8 cellular contexts compared by ENCODE assay signal in the genomic region with DNA sequence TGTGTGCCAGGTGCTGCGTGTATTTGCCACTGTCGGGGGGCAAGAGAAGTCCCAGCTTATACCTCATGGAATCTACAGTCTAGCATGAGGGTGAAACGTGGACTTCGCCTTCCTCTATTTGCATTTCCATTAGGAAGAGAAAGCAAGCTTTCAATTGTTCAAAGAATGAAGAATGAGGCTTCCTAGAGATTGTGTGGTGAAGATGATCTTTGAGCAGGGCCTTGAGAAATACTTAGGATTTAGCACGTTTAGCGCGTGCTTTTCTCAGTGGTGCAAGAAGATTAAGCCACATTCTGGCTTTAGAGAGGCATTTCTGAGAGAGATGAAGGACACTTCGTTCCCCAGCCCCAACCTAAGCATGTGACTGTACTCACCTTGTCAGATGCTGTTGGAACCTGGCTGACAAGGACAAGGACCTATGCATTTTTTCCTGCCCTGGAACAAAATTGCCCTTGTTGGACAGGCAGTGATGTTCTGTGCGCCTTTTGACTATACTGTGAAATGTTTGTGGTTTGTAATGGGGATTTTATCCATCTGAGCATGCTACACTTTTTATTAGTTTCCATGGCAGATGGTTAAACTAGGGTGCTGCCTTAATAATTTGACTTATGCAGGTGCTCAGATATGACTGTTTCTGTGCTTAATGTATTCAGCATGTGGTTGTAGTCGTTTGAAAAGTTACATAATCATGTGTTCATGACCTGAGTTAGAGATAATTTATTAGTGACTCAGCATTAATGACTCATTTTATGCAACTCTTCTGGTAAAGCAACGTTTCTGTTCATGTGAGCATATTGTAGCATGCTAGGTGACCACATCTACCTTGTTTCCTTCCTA. TPM values are rescaled to one million over a fixed set of nuclear protein-coding genes. Genes with fewer than 3 reads are reported as not detected.
A peak's percentile ranks its signal among the peaks of the same experiment; 100 is the strongest.
DNase-seq lines count a peak whose midpoint lies in the region; ATAC-seq, FAIRE-seq and TF ChIP-seq lines count a peak whose summit lies in the region.

No MANE protein-coding gene starts in this region.

- H3K36me3 ChIP-seq in GM12878 (ENCODE audit: control insufficient read depth in 2 of 2, insufficient read depth in 2 of 2, low read length in 1 of 2) = no peaks in the 10 kb centered on the region
- no peaks in the 10 kb centered on the region for H3K36me3 ChIP-seq in ovary

- FAIRE-seq in GM12878 (lab: Jason Lieb, UNC) = peak; percentile 62

- no peaks in the 10 kb centered on the region for H4K20me1 ChIP-seq in GM12878 (ENCODE audit: control insufficient read depth, insufficient read depth)

- TF ChIP-seq RAD21 in GM12878 (IDR thresholded peaks at IDR 0.05; ENCODE audit: insufficient read depth, low read depth, low read length) = no peak

- no TSS peak for BruUV-seq in GM12878 (replicated peaks; lab: Mats Ljungman, UMichigan)

- H3K4me1 ChIP-seq in GM12878 (ENCODE audit: control insufficient read depth, insufficient read depth, low read length) (peaks cover 31% of the 10 kb centered on the region), ovary (ENCODE audit: insufficient read depth) (no peaks in the 10 kb centered on the region)

- peak; percentile 62 for ATAC-seq in HG03439 (IDR thresholded peaks at IDR 0.05; ENCODE audit: unreplicated experiment)
- ATAC-seq in GM12878 = peak; percentile 87

- POLR2A ChIA-PET in GM12878 (lab: Charles Lee) = interaction anchor here (1.2 to 1.5 kb wide), 2 partner anchors 32 to 78 kb away, joined by 4 read pairs; no protein-coding TSS in a partner anchor

- intact Hi-C loops in GM12878 (cut with micrococcal nuclease; ENCODE audit: unreplicated experiment) (loop anchor here (2.0 kb wide), 1 partner anchor 154 kb away; no protein-coding TSS in a partner anchor), ovary (cut with DNase I) (no loop called here)

- TF ChIP-seq CTCF in GM20000 (IDR thresholded peaks at IDR 0.05; ENCODE audit: extremely low read depth, missing control alignments) (no peak), GM12878 (IDR thresholded peaks at IDR 0.05 in 2 of 3, conservative IDR thresholded peaks at IDR 0.05 in 1 of 3; ENCODE audit: control insufficient read depth in 2 of 3, extremely low read depth in 1 of 3, insufficient read depth in 1 of 3, low read depth in 3 of 3, low read length in 3 of 3) (no peak), ovary (IDR thresholded peaks at IDR 0.05) (no peak)

- in situ Hi-C loops in GM12878 (cut with MboI) = no loop called here

- H3K9me3 ChIP-seq in GM12878 (replicated peaks; ENCODE audit: control insufficient read depth, insufficient read depth, low read length) (no peaks in the 10 kb centered on the region), ovary (no peaks in the 10 kb centered on the region)

- H2AFZ ChIP-seq in GM12878 (ENCODE audit: control insufficient read depth, low read depth, low read length) = no peak overlapping the region

- H3K9ac ChIP-seq in GM12878 (ENCODE audit: control insufficient read depth, insufficient read depth, low read length) = no peak overlapping the region

- RAD21 ChIA-PET in GM12878 (lab: Charles Lee; ENCODE audit: unreplicated experiment) = interaction anchor here (0.8 to 3.0 kb wide), 3 partner anchors 35 to 90 kb away, joined by 3 to 17 read pairs (median 3); no protein-coding TSS in a partner anchor

- H3K27me3 ChIP-seq in GM12878 (replicated peaks in 1 of 2; ENCODE audit: control insufficient read depth in 2 of 2, insufficient read depth in 2 of 2, low read length in 1 of 2) (no peaks in the 10 kb centered on the region), ovary (no peaks in the 10 kb centered on the region)

- H3K4me3 ChIP-seq in GM12878 = no peak overlapping the region; the same call in 1 of the 2 replicates
- H3K4me3 ChIP-seq in ovary = no peak overlapping the region

- WGBS in GM12878 (ENCODE audit: insufficient coverage, insufficient replicate concordance, low lambda C conversion rate, missing lambda C conversion rate) = 55% methylated on average over 11 of the region's 11 CpGs
- 72 to 74% (median 74%) methylated on average over 11 of the region's 11 CpGs for WGBS in ovary, 3 donors

- peak overlapping the region; percentile 43 for H3K4me2 ChIP-seq in GM12878 (ENCODE audit: control insufficient read depth, insufficient read depth)

- SMC1A ChIA-PET in GM12878 (lab: Charles Lee; ENCODE audit: uncharacterized antibody, unreplicated experiment) = interaction anchor here (0.5 to 2.5 kb wide), 12 partner anchors 11 to 116 kb away, joined by 3 to 7 read pairs (median 3); no protein-coding TSS in a partner anchor

- TF ChIP-seq EP300 in GM12878 (IDR thresholded peaks at IDR 0.05; ENCODE audit: borderline replicate concordance in 1 of 2, control insufficient read depth in 1 of 2, low read depth in 2 of 2, low read length in 2 of 2) (peak in 1 of 2 experiments; percentile 43; a peak in 2 of 4 replicates), ovary (IDR thresholded peaks at IDR 0.05) (no peak)

- H3K79me2 ChIP-seq in GM12878 (ENCODE audit: control insufficient read depth, insufficient read depth, low read length) = peaks cover 21% of the 10 kb centered on the region

- H3K27ac ChIP-seq in GM12878 (ENCODE audit: control insufficient read depth, insufficient read depth) (peak overlapping the region; percentile 2), ovary (no peak overlapping the region)

- DNase-seq in EH (ENCODE audit: low read depth) (peak; percentile 72), GM20000 (ENCODE audit: low spot score) (peak; percentile 43), GM12878 (ENCODE audit: low read depth, low spot score) (peak; percentile 45), putamen (ENCODE audit: low spot score) (peak; percentile 64), cerebellum (ENCODE audit: low spot score) (no peak), ovary (no peak)
- no peak for DNase-seq in stimulated activated CD4-positive, alpha-beta T cell treated with anti-CD3 and anti-CD28 coated beads, Interleukin-2, amount 100 ng/mL, for 24 hours

- TF ChIP-seq POLR2A in GM12878 (IDR thresholded peaks at IDR 0.05; ENCODE audit: low read depth, low read length) (no peak), ovary (IDR thresholded peaks at IDR 0.05) (no peak)

- CTCF ChIA-PET in GM12878 (lab: Yijun Ruan, JAX) = interaction anchor here (1.0 to 1.6 kb wide), 2 partner anchors 11 to 102 kb away, joined by 4 read pairs; no protein-coding TSS in a partner anchor

TF ChIP-seq in GM12878, 131 proteins besides CTCF, POLR2A, EP300 and RAD21 (continues in another document):
- TF ChIP-seq RELA (IDR thresholded peaks at IDR 0.05; ENCODE audit: borderline replicate concordance, partially characterized antibody) (no peak), SREBF1 (IDR thresholded peaks at IDR 0.05; ENCODE audit: low read length) (no peak)
- TF ChIP-seq, protein P1, sequence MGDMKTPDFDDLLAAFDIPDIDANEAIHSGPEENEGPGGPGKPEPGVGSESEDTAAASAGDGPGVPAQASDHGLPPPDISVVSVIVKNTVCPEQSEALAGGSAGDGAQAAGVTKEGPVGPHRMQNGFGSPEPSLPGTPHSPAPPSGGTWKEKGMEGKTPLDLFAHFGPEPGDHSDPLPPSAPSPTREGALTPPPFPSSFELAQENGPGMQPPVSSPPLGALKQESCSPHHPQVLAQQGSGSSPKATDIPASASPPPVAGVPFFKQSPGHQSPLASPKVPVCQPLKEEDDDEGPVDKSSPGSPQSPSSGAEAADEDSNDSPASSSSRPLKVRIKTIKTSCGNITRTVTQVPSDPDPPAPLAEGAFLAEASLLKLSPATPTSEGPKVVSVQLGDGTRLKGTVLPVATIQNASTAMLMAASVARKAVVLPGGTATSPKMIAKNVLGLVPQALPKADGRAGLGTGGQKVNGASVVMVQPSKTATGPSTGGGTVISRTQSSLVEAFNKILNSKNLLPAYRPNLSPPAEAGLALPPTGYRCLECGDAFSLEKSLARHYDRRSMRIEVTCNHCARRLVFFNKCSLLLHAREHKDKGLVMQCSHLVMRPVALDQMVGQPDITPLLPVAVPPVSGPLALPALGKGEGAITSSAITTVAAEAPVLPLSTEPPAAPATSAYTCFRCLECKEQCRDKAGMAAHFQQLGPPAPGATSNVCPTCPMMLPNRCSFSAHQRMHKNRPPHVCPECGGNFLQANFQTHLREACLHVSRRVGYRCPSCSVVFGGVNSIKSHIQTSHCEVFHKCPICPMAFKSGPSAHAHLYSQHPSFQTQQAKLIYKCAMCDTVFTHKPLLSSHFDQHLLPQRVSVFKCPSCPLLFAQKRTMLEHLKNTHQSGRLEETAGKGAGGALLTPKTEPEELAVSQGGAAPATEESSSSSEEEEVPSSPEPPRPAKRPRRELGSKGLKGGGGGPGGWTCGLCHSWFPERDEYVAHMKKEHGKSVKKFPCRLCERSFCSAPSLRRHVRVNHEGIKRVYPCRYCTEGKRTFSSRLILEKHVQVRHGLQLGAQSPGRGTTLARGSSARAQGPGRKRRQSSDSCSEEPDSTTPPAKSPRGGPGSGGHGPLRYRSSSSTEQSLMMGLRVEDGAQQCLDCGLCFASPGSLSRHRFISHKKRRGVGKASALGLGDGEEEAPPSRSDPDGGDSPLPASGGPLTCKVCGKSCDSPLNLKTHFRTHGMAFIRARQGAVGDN (IDR thresholded peaks at IDR 0.05) = no peak

RNA-seq across cellular contexts. Expression of a gene that starts 10.7 kb away (rescaled TPM):
- 144 and 165 TPM in 2 replicates for total RNA-seq in GM12878 (2013; cell fraction: nucleolus; rRNA removed)
- 18.9 and 23.8 TPM in 2 replicates for total RNA-seq in GM12878 (2014; rRNA removed)
- total RNA-seq in GM12878 (2014; rRNA removed; fragmentation: Illumina TruSeq; extraction: Trizol) = 31.1 and 31.8 TPM in 2 replicates
- total RNA-seq in GM12878 (2021) = 31.1 and 31.2 TPM in 2 replicates
- 2.6 TPM for polyA plus RNA-seq in GM12878 (2011; ENCODE audit: low read depth)
- polyA plus RNA-seq in GM12878 (2011; rRNA removed) = 8.3 and 12.3 TPM in 2 replicates
- polyA plus RNA-seq in GM12878 (2011; cell fraction: cytosol; rRNA removed) = 6.5 and 8.3 TPM in 2 replicates
- polyA plus RNA-seq in GM12878 (2011; cell fraction: nucleus; rRNA removed) = 12.1 and 20.3 TPM in 2 replicates
- polyA plus RNA-seq in GM12878 (2012) = 4.3 and 4.5 TPM in 2 replicates
- 6.3 and 9.1 TPM in 2 replicates for polyA plus RNA-seq in GM12878 (2014; fragmentation: Illumina TruSeq; extraction: Trizol)
- 1 to 10 TPM in 1 of 2 experiments, under 1 TPM in 1; 0.73 to 2.4 TPM for polyA plus RNA-seq in GM12878 (2014; fragmentation: Nextera tagmentation; extraction: Ambion mirVana)
- 7.7 and 10.8 TPM in 2 replicates for polyA plus RNA-seq in GM12878 (2014; rRNA removed)
- 10 to 100 TPM; 17.1 to 20.5 TPM for polyA plus RNA-seq in GM12878 (2016; fragmentation: Nextera tagmentation; extraction: Ambion mirVana)
- polyA minus RNA-seq in GM12878 (2011; rRNA and poly(A)+ RNA removed) = 65.6 and 66.9 TPM in 2 replicates
- 31.9 and 32.4 TPM in 2 replicates for polyA minus RNA-seq in GM12878 (2011; cell fraction: cytosol; rRNA and poly(A)+ RNA removed)
- polyA minus RNA-seq in GM12878 (2011; cell fraction: nucleus; rRNA and poly(A)+ RNA removed) = 29.4 and 57.8 TPM in 2 replicates
- total RNA-seq in cerebellum = 474 TPM
- 100 to 1,000 TPM in 2 of 7 donors, 10 to 100 TPM in 5; 64.6 to 152 (median 92.9) TPM for total RNA-seq in ovary
- 1 to 10 TPM; 7.5 to 8.5 TPM for polyA plus RNA-seq in ovary

Comparison
In these comparisons a context has a peak if more than half of its experiments do, and no peak if none do; other contexts are left out.
1. DNase-seq: peak in EH (single experiment), GM20000 (single experiment), GM12878 (single experiment) and putamen (single experiment); none in stimulated activated CD4-positive, alpha-beta T cell treated with anti-CD3 and anti-CD28 coated beads, Interleukin-2, amount 100 ng/mL, for 24 hours (0 of 2), cerebellum (single experiment) and ovary (0 of 5).